1 cellular context compared by ENCODE assay signal in the genomic region with DNA sequence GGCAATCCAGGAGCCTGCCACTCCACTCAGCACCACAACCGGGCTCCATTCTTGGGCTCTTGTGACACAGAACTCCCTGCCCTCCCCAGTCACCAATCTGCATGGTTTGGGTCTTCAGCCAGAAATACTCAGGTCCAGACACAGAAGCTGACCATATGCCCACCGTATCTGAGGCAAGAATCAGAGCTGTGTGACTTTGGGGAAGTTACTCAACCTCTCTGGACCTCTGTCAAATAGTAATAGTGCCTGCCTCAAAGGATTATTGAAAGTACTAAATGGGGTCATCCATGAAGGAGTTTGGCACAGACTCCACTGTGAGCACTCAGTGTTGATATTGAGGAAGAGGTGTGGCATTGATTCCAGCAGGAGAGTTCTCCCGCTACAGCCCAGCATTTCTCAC.
TF ChIP-seq lines count a peak whose summit lies in the region.

No MANE protein-coding gene starts in this region.

TF ChIP-seq in WTC11, 78 proteins besides CTCF, POLR2A, EP300 and RAD21 (continued from another document):
- TF ChIP-seq, protein P1, sequence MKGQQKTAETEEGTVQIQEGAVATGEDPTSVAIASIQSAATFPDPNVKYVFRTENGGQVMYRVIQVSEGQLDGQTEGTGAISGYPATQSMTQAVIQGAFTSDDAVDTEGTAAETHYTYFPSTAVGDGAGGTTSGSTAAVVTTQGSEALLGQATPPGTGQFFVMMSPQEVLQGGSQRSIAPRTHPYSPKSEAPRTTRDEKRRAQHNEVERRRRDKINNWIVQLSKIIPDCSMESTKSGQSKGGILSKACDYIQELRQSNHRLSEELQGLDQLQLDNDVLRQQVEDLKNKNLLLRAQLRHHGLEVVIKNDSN (CRISPR knock-in tag; IDR thresholded peaks at IDR 0.05), result no peak
- TF ChIP-seq MXD4 (CRISPR knock-in tag; IDR thresholded peaks at IDR 0.05; ENCODE audit: borderline replicate concordance), result no peak
- TF ChIP-seq IRF1 (CRISPR knock-in tag; IDR thresholded peaks at IDR 0.05), result no peak
- TF ChIP-seq, protein P2, sequence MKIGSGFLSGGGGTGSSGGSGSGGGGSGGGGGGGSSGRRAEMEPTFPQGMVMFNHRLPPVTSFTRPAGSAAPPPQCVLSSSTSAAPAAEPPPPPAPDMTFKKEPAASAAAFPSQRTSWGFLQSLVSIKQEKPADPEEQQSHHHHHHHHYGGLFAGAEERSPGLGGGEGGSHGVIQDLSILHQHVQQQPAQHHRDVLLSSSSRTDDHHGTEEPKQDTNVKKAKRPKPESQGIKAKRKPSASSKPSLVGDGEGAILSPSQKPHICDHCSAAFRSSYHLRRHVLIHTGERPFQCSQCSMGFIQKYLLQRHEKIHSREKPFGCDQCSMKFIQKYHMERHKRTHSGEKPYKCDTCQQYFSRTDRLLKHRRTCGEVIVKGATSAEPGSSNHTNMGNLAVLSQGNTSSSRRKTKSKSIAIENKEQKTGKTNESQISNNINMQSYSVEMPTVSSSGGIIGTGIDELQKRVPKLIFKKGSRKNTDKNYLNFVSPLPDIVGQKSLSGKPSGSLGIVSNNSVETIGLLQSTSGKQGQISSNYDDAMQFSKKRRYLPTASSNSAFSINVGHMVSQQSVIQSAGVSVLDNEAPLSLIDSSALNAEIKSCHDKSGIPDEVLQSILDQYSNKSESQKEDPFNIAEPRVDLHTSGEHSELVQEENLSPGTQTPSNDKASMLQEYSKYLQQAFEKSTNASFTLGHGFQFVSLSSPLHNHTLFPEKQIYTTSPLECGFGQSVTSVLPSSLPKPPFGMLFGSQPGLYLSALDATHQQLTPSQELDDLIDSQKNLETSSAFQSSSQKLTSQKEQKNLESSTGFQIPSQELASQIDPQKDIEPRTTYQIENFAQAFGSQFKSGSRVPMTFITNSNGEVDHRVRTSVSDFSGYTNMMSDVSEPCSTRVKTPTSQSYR (CRISPR knock-in tag; IDR thresholded peaks at IDR 0.05), result no peak
- TF ChIP-seq, protein P3, sequence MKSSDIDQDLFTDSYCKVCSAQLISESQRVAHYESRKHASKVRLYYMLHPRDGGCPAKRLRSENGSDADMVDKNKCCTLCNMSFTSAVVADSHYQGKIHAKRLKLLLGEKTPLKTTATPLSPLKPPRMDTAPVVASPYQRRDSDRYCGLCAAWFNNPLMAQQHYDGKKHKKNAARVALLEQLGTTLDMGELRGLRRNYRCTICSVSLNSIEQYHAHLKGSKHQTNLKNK (CRISPR knock-in tag; IDR thresholded peaks at IDR 0.05), result no peak
- TF ChIP-seq FOXJ3 (CRISPR knock-in tag; IDR thresholded peaks at IDR 0.05; ENCODE audit: borderline replicate concordance), result no peak
